Comparison of ENCODE assay signal across 1 cellular context in genomic region chr9:123302348-123303214, GRCh38.
A peak's percentile ranks its signal among the peaks of the same experiment; 100 is the strongest.
TF ChIP-seq lines count a peak whose summit lies in the region.

No MANE protein-coding gene starts in this region.

TF ChIP-seq in K562, 482 proteins besides CTCF, POLR2A, EP300 and RAD21 (continued from another document and continues in another):
- TF ChIP-seq ARID3B (CRISPR knock-in tag; IDR thresholded peaks at IDR 0.05; ENCODE audit: borderline replicate concordance) = no peak
- TF ChIP-seq HOMEZ (CRISPR knock-in tag; IDR thresholded peaks at IDR 0.05) = no peak
- no peak for TF ChIP-seq ZHX1 (conservative IDR thresholded peaks at IDR 0.05; ENCODE audit: low read length)
- TF ChIP-seq ATF4 (CRISPR knock-in tag; IDR thresholded peaks at IDR 0.05) = no peak
- no peak for TF ChIP-seq NELFE (IDR thresholded peaks at IDR 0.05; ENCODE audit: insufficient read depth, insufficient read length)
- TF ChIP-seq ZNF23 (CRISPR knock-in tag; IDR thresholded peaks at IDR 0.05) = no peak
- no peak for TF ChIP-seq ZC3H8 (IDR thresholded peaks at IDR 0.05)
- no peak for TF ChIP-seq IRF2 (CRISPR knock-in tag; IDR thresholded peaks at IDR 0.05)
- TF ChIP-seq CC2D1A (IDR thresholded peaks at IDR 0.05) = no peak; the same call in none of the 2 replicates
- no peak for TF ChIP-seq TAF15 (IDR thresholded peaks at IDR 0.05; ENCODE audit: low read depth, low read length)
- no peak for TF ChIP-seq PRPF4 (IDR thresholded peaks at IDR 0.05; ENCODE audit: insufficient read depth, low read depth, low read length, poor library complexity, severe bottlenecking)
- TF ChIP-seq DACH1 (IDR thresholded peaks at IDR 0.05; ENCODE audit: partially characterized antibody) = no peak
- TF ChIP-seq MEIS2 (IDR thresholded peaks at IDR 0.05; ENCODE audit: partially characterized antibody) = no peak
- TF ChIP-seq RCOR1 (IDR thresholded peaks at IDR 0.05; ENCODE audit: borderline replicate concordance in 1 of 2, low read depth in 2 of 2, low read length in 2 of 2) = peak in 1 of 2 experiments; percentile 90; a peak in 2 of 4 replicates
- TF ChIP-seq SMAD1 (IDR thresholded peaks at IDR 0.05; ENCODE audit: low read depth, low read length, partially characterized antibody) = no peak
- no peak for TF ChIP-seq CBX2 (IDR thresholded peaks at IDR 0.05; ENCODE audit: insufficient read depth, low read length, poor library complexity, severe bottlenecking)
- TF ChIP-seq ZNF668 (CRISPR knock-in tag; IDR thresholded peaks at IDR 0.05) = no peak
- TF ChIP-seq BHLHE40 (IDR thresholded peaks at IDR 0.05; ENCODE audit: low read length) = no peak
- no peak; the same call in 1 of the 2 replicates for TF ChIP-seq MAFK (IDR thresholded peaks at IDR 0.05; ENCODE audit: low read length)
- no peak for TF ChIP-seq ZNF124 (CRISPR knock-in tag; IDR thresholded peaks at IDR 0.05)
- no peak for TF ChIP-seq ZNF512 (tag; IDR thresholded peaks at IDR 0.05)
- no peak for TF ChIP-seq NR0B1 (IDR thresholded peaks at IDR 0.05; ENCODE audit: partially characterized antibody)
- no peak for TF ChIP-seq SIN3B (IDR thresholded peaks at IDR 0.05; ENCODE audit: low read depth)
- TF ChIP-seq ZBTB17 (CRISPR knock-in tag; IDR thresholded peaks at IDR 0.05) = 0 out of 2 replicates have a peak, but pooled peaks have one; percentile 14
- peak; percentile 65 to 87; a peak in 3 of 4 replicates for TF ChIP-seq FOXA3 (CRISPR knock-in tag; conservative IDR thresholded peaks at IDR 0.05 in 1 of 2, IDR thresholded peaks at IDR 0.05 in 1 of 2)
- TF ChIP-seq ZNF76 (CRISPR knock-in tag; IDR thresholded peaks at IDR 0.05; ENCODE audit: borderline replicate concordance) = no peak
- TF ChIP-seq ZBTB11 (CRISPR knock-in tag; IDR thresholded peaks at IDR 0.05) = no peak
- no peak for TF ChIP-seq ZBTB26 (CRISPR knock-in tag; IDR thresholded peaks at IDR 0.05)
- TF ChIP-seq ZFP36 (IDR thresholded peaks at IDR 0.05; ENCODE audit: low read depth, low read length, partially characterized antibody) = peak; percentile 62
- no peak for TF ChIP-seq FOXP4 (CRISPR knock-in tag; IDR thresholded peaks at IDR 0.05; ENCODE audit: borderline replicate concordance)
- no peak for TF ChIP-seq PPARD (CRISPR knock-in tag; IDR thresholded peaks at IDR 0.05)
- no peak for TF ChIP-seq CHD1 (IDR thresholded peaks at IDR 0.05; ENCODE audit: low read length)
- no peak for TF ChIP-seq PTTG1 (tag; IDR thresholded peaks at IDR 0.05; ENCODE audit: low read depth)
- no peak for TF ChIP-seq CEBPZ (IDR thresholded peaks at IDR 0.05; ENCODE audit: borderline replicate concordance, low read depth, low read length)
- TF ChIP-seq MEF2D (tag; conservative IDR thresholded peaks at IDR 0.05; ENCODE audit: low read depth) = no peak
- no peak for TF ChIP-seq NFYB (IDR thresholded peaks at IDR 0.05; ENCODE audit: extremely low read depth, insufficient read length)
- TF ChIP-seq SMAD4 (CRISPR knock-in tag; conservative IDR thresholded peaks at IDR 0.05) = peak; percentile 70
- TF ChIP-seq XRCC5 (IDR thresholded peaks at IDR 0.05; ENCODE audit: low read depth, low read length) = no peak
- no peak for TF ChIP-seq RBM25 (IDR thresholded peaks at IDR 0.05; ENCODE audit: low read depth, low read length, severe bottlenecking)
